ENCODE assay signal across 10 cellular contexts in the genomic region with DNA sequence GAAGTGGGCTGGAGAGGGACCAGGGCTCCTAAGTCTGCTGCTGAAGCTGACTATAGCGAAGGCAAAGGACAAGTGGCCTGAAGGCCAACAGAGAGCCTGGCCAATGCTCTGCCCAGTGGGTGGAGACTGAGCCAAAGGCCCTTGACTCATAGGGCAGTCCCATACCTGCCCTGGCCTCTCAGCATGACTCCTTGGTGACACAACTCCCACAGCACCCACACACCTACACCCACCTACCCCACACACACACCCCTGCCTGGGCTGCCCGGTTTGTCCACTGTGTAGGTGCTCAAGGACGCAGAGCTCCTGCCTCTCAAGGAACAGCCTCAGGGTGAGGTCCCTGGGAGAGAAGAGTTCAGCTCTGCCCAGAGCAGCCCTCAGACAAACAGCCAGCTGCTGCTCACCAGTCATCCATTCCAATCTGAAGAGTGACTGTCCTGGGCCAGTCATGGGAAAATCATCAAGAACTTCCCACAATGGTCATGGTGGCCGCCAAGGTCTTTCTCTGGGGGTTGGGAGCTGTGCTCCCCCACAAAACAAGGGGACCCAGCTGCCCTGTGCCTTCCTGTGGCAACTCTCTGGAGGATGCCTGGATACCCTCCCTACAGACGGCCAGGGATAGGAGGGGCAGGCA. TPM values are rescaled to one million over a fixed set of nuclear protein-coding genes. Genes with fewer than 3 reads are reported as not detected.
DNase-seq lines count a peak whose midpoint lies in the region; ATAC-seq and TF ChIP-seq lines count a peak whose summit lies in the region.
"Had no signal": no experiment of that assay in that cellular context is flagged by ENCODE, and none has a peak within 500 bp of the region (broad histone marks: within the 10 kb centered on the region; RNA-seq: fewer than 3 reads in every experiment).

No MANE protein-coding gene starts in this region.

- no peaks in the 10 kb centered on the region for H3K9me3 Mint-ChIP-seq in activated naive CD8-positive, alpha-beta T cell treated with anti-CD3 and anti-CD28 coated beads, Interleukin-2, amount 50 U/mL, for 24 hours

- peaks cover 63% of the 10 kb centered on the region for H3K36me3 Mint-ChIP-seq in activated naive CD8-positive, alpha-beta T cell treated with anti-CD3 and anti-CD28 coated beads, Interleukin-2, amount 50 U/mL, for 24 hours (ENCODE audit: low read depth)

- H3K27ac Mint-ChIP-seq in activated naive CD8-positive, alpha-beta T cell treated with anti-CD3 and anti-CD28 coated beads, Interleukin-2, amount 50 U/mL, for 24 hours: peak overlapping the region; percentile 84

- no peaks in the 10 kb centered on the region for H3K27me3 Mint-ChIP-seq in activated naive CD8-positive, alpha-beta T cell treated with anti-CD3 and anti-CD28 coated beads, Interleukin-2, amount 50 U/mL, for 24 hours

- DNase-seq in AG08395 (ENCODE audit: low spot score): peak; percentile 54
- peak; percentile 69 for DNase-seq in HCEC 1CT
- peak; percentile 35 for DNase-seq in activated naive CD8-positive, alpha-beta T cell treated with anti-CD3 and anti-CD28 coated beads, Interleukin-2, amount 50 U/mL, for 24 hours
- peak; percentile 81 for DNase-seq in lung (ENCODE audit: low spot score)
- DNase-seq in stimulated activated CD4-positive, alpha-beta T cell treated with anti-CD3 and anti-CD28 coated beads, Interleukin-4, amount 100 ng/mL, for 24 hours: no peak
- no peak for DNase-seq in DMS53 treated with DMSO at 0.1 percent for 48 hours (lab: John Stamatoyannopoulos, UW; ENCODE audit: unreplicated experiment)
- DNase-seq in GM10266 (ENCODE audit: extremely low spot score): no peak
- DNase-seq: hypothalamus, NCI-H748 treated with DMSO at 0.1 percent for 48 hours had no signal

- H3K27me3 ChIP-seq in lung (ENCODE audit: control insufficient read depth, insufficient read depth): no peaks in the 10 kb centered on the region

- no peaks in the 10 kb centered on the region for H3K9me3 ChIP-seq in lung (ENCODE audit: control insufficient read depth in 2 of 2, insufficient read depth in 1 of 2, low read length in 1 of 2)

- H3K27ac ChIP-seq in lung (ENCODE audit: low read depth in 1 of 2, low read length in 1 of 2): peak overlapping the region; percentile 58 to 77

- peaks cover 91% of the 10 kb centered on the region for H3K4me1 Mint-ChIP-seq in activated naive CD8-positive, alpha-beta T cell treated with anti-CD3 and anti-CD28 coated beads, Interleukin-2, amount 50 U/mL, for 24 hours

- 70 to 85% methylated on average over 5 of the region's 5 CpGs for WGBS in lung, 2 donors

- peak overlapping the region; percentile 91 for H3K4me3 Mint-ChIP-seq in activated naive CD8-positive, alpha-beta T cell treated with anti-CD3 and anti-CD28 coated beads, Interleukin-2, amount 50 U/mL, for 24 hours

- H3K4me1 ChIP-seq in lung (ENCODE audit: control insufficient read depth in 2 of 2, insufficient read depth in 2 of 2, low read length in 2 of 2): peaks cover 24 to 38% of the 10 kb centered on the region in 2 donors

- TF ChIP-seq CTCF in lung (IDR thresholded peaks at IDR 0.05; ENCODE audit: control extremely low read depth, extremely low read depth) (no peak), GM10266 (IDR thresholded peaks at IDR 0.05; ENCODE audit: control insufficient read depth, insufficient read depth, low read depth, missing control alignments) (no peak)

- peaks cover 0 to 14% of the 10 kb centered on the region in 2 donors for H3K36me3 ChIP-seq in lung (ENCODE audit: control insufficient read depth in 2 of 2, insufficient read depth in 2 of 2, low read length in 2 of 2)

- no peak overlapping the region for H3K4me3 ChIP-seq in lung

- peak; percentile 6 for ATAC-seq in activated naive CD8-positive, alpha-beta T cell treated with anti-CD3 and anti-CD28 coated beads, Interleukin-2, amount 50 U/mL, for 24 hours
- peak; percentile 84 for ATAC-seq in lung (ENCODE audit: insufficient read depth, low FRiP score)
- ATAC-seq in HG03135 (IDR thresholded peaks at IDR 0.05; ENCODE audit: unreplicated experiment): no peak

RNA-seq across cellular contexts. Expression of gene TNIP1, which starts 5.0 kb away (rescaled TPM):
- total RNA-seq in lung: 100 to 1,000 TPM; 116 to 142 TPM
- 100 to 1,000 TPM in 1 of 2 donors, 10 to 100 TPM in 1; 81.5 to 308 TPM for polyA plus RNA-seq in lung

RNA-seq across cellular contexts. Expression of gene GPX3, which starts 55.4 kb away (rescaled TPM):
- total RNA-seq in lung: 100 to 1,000 TPM in 1 of 2 donors, 10 to 100 TPM in 1; 99.0 to 586 TPM
- polyA plus RNA-seq in lung: 1,000 to 10,000 TPM; 1,067 to 1,457 TPM

Comparison
In these comparisons a context has a peak if more than half of its experiments do, and no peak if none do; other contexts are left out.
1. DNase-seq: peak in AG08395 (single experiment), HCEC 1CT (single experiment), activated naive CD8-positive, alpha-beta T cell treated with anti-CD3 and anti-CD28 coated beads, Interleukin-2, amount 50 U/mL, for 24 hours (single experiment) and lung (single experiment); none in stimulated activated CD4-positive, alpha-beta T cell treated with anti-CD3 and anti-CD28 coated beads, Interleukin-4, amount 100 ng/mL, for 24 hours (single experiment), DMS53 treated with DMSO at 0.1 percent for 48 hours (single experiment) and GM10266 (single experiment).